7 cellular contexts compared by ENCODE assay signal in genomic region chr16:14702672-14703071, GRCh38. TPM values are rescaled to one million over a fixed set of nuclear protein-coding genes. Genes with fewer than 3 reads are reported as not detected.
"Had no signal": no experiment of that assay in that cellular context is flagged by ENCODE, and none has a peak within 500 bp of the region (broad histone marks: within the 10 kb centered on the region; RNA-seq: fewer than 3 reads in every experiment).

No MANE protein-coding gene starts in this region.

RNA-seq across cellular contexts. Expression of gene NPIPA3, which starts 0.5 kb away (rescaled TPM):
- total RNA-seq: M059J, PC-9 had no signal

RNA-seq across cellular contexts. Expression of gene PLA2G10, which starts 8.6 kb away (rescaled TPM):
- total RNA-seq: HT1080, K562, M059J, Right ventricle myocardium superior, SJSA1 had no signal
- polyA plus RNA-seq: K562 had no signal

RNA-seq across cellular contexts. Expression of gene NPIPA2, which starts 39.7 kb away (rescaled TPM):
- total RNA-seq: HT1080 had no signal
- polyA plus RNA-seq: IgD-negative memory B cell had no signal
